ENCODE assay signal across 10 cellular contexts in the genomic region with DNA sequence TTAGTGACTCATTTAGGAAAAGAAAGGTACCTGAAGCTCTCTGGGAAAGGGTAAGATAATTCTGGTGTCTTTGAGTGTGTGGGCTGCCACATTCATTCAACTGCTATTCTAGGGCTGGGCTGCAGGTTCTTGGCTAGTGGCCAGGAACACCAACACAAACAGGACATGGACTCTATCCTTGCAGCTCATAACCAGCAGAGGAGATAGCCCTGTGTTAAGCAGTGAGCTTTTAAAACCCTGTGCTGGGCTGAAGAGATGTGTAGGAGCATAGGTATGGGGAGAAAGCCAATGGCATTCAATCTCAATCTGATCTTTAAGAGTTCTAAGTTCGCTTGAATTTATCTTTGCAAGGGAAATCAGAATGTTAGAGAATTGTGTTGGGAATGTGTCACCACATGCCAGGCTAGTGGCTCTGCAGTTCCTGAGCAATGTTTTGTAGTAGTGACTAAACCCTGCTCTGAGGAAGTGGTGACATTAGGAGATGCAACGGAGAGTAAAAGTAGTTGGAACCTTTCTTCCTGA. TPM values are rescaled to one million over a fixed set of nuclear protein-coding genes. Genes with fewer than 3 reads are reported as not detected.
DNase-seq lines count a peak whose midpoint lies in the region; ATAC-seq, FAIRE-seq and TF ChIP-seq lines count a peak whose summit lies in the region.
"Had no signal": no experiment of that assay in that cellular context is flagged by ENCODE, and none has a peak within 500 bp of the region (broad histone marks: within the 10 kb centered on the region; RNA-seq: fewer than 3 reads in every experiment).

No MANE protein-coding gene starts in this region.

- peaks cover 18% of the 10 kb centered on the region for H3K4me1 Mint-ChIP-seq in WTC11
- H3K4me1 Mint-ChIP-seq in activated CD8-positive, alpha-beta memory T cell treated with anti-CD3 and anti-CD28 coated beads, Interleukin-2, amount 10 ng/mL, durations not matched to agents 7 days and 5 days: peaks cover 9% of the 10 kb centered on the region

- peaks cover 21% of the 10 kb centered on the region for H3K4me1 ChIP-seq in A549
- H3K4me1 ChIP-seq in body of pancreas: peaks cover 5% of the 10 kb centered on the region
- peaks cover 0 to 8% (median 0%) of the 10 kb centered on the region in 4 donors for H3K4me1 ChIP-seq in right lobe of liver

- no peaks in the 10 kb centered on the region for H3K27me3 Mint-ChIP-seq in WTC11 (ENCODE audit: low read depth)
- H3K27me3 Mint-ChIP-seq in activated CD8-positive, alpha-beta memory T cell treated with anti-CD3 and anti-CD28 coated beads, Interleukin-2, amount 10 ng/mL, durations not matched to agents 7 days and 5 days: peaks cover 24% of the 10 kb centered on the region

- no peaks in the 10 kb centered on the region for H3K36me3 Mint-ChIP-seq in WTC11
- no peaks in the 10 kb centered on the region for H3K36me3 Mint-ChIP-seq in activated CD8-positive, alpha-beta memory T cell treated with anti-CD3 and anti-CD28 coated beads, Interleukin-2, amount 10 ng/mL, durations not matched to agents 7 days and 5 days

- WGBS in A549 (ENCODE audit: missing lambda C conversion rate): 52% methylated on average over 2 of the region's 2 CpGs
- WGBS in body of pancreas, 2 donors: 81 to 84% methylated on average over 2 of the region's 2 CpGs
- 27% methylated on average over 2 of the region's 2 CpGs for WGBS in right lobe of liver (ENCODE audit: insufficient coverage, low coverage, low lambda C conversion rate, missing lambda C conversion rate)

- no peak overlapping the region for H3K4me3 Mint-ChIP-seq in WTC11
- H3K4me3 Mint-ChIP-seq in activated CD8-positive, alpha-beta memory T cell treated with anti-CD3 and anti-CD28 coated beads, Interleukin-2, amount 10 ng/mL, durations not matched to agents 7 days and 5 days: no peak overlapping the region

- no peak for TF ChIP-seq EP300 in A549 (IDR thresholded peaks at IDR 0.05)

- no peaks in the 10 kb centered on the region for H3K9me3 ChIP-seq in A549
- no peaks in the 10 kb centered on the region for H3K9me3 ChIP-seq in body of pancreas
- no peaks in the 10 kb centered on the region for H3K9me3 ChIP-seq in right lobe of liver

- H3K4me2 ChIP-seq in A549: peak overlapping the region; percentile 38

- H3K27me3 ChIP-seq in body of pancreas (no peaks in the 10 kb centered on the region), right lobe of liver (no peaks in the 10 kb centered on the region)

- peak; percentile 68 to 74; a peak in 4 of 6 replicates for ATAC-seq in A549
- ATAC-seq in body of pancreas: peak; percentile 52
- peak; percentile 82 to 98 (median 96) for ATAC-seq in right lobe of liver
- no peak for ATAC-seq in WTC11
- ATAC-seq in activated CD8-positive, alpha-beta memory T cell treated with anti-CD3 and anti-CD28 coated beads, Interleukin-2, amount 10 ng/mL, durations not matched to agents 7 days and 5 days: no peak

- H3K4me3 ChIP-seq in A549 (no peak overlapping the region), body of pancreas (no peak overlapping the region), right lobe of liver (no peak overlapping the region)

- H3K27ac ChIP-seq in A549: peak overlapping the region; percentile 15 to 22; a peak in 1 of 6 replicates
- H3K27ac ChIP-seq in body of pancreas: no peak overlapping the region
- peak overlapping the region in 1 of 3 donors; percentile 1 for H3K27ac ChIP-seq in right lobe of liver

- POLR2A ChIA-PET in A549 (lab: Yijun Ruan, JAX): no interaction called here
- POLR2A ChIA-PET in WTC11 (lab: Charles Lee): no interaction called here

- no peaks in the 10 kb centered on the region for H3K9me3 Mint-ChIP-seq in WTC11
- H3K9me3 Mint-ChIP-seq in activated CD8-positive, alpha-beta memory T cell treated with anti-CD3 and anti-CD28 coated beads, Interleukin-2, amount 10 ng/mL, durations not matched to agents 7 days and 5 days (ENCODE audit: low read depth): no peaks in the 10 kb centered on the region

- H3K27ac Mint-ChIP-seq in WTC11: no peak overlapping the region
- no peak overlapping the region for H3K27ac Mint-ChIP-seq in activated CD8-positive, alpha-beta memory T cell treated with anti-CD3 and anti-CD28 coated beads, Interleukin-2, amount 10 ng/mL, durations not matched to agents 7 days and 5 days

- DNase-seq in A549 (ENCODE audit: low read depth in 1 of 2, low spot score in 1 of 2) (peak in 1 of 2 experiments; percentile 19), H54 (ENCODE audit: insufficient read length, low spot score) (no peak), body of pancreas (peak; percentile 39 to 69 (median 54)), right lobe of liver (peak; percentile 58 to 78 (median 60)), WTC11 (ENCODE audit: low spot score) (no peak), HuH-7 (ENCODE audit: low spot score) (no peak)
- no peak for DNase-seq in activated CD8-positive, alpha-beta memory T cell treated with anti-CD3 and anti-CD28 coated beads, Interleukin-2, amount 10 ng/mL, durations not matched to agents 7 days and 5 days
- DNase-seq in activated effector memory CD4-positive, alpha-beta T cell treated with anti-CD3 and anti-CD28 coated beads, Interleukin-2, amount 50 U/mL, for 16 hours: no peak
- DNase-seq: NCI-H446 had no signal

- intact Hi-C loops in body of pancreas (cut with DNase I) (no loop called here), right lobe of liver (cut with DNase I) (no loop called here)

- TF ChIP-seq RAD21 in A549 (conservative IDR thresholded peaks at IDR 0.05 in 1 of 2, IDR thresholded peaks at IDR 0.05 in 1 of 2): no peak

- FAIRE-seq in A549 (lab: Jason Lieb, UNC) (no peak), H54 (lab: Jason Lieb, UNC) (peak; percentile 86)
- FAIRE-seq: G401.6 had no signal

- H3K36me3 ChIP-seq in body of pancreas (replicated peaks in 1 of 2; ENCODE audit: insufficient read depth in 1 of 2, low read depth in 2 of 2): no peaks in the 10 kb centered on the region
- H3K36me3 ChIP-seq in right lobe of liver: no peaks in the 10 kb centered on the region

- TF ChIP-seq CTCF in A549 (IDR thresholded peaks at IDR 0.05): no peak
- no peak for TF ChIP-seq CTCF in body of pancreas (IDR thresholded peaks at IDR 0.05)
- TF ChIP-seq CTCF in right lobe of liver (IDR thresholded peaks at IDR 0.05): no peak
- TF ChIP-seq CTCF in WTC11 (IDR thresholded peaks at IDR 0.05): no peak

- TF ChIP-seq POLR2A in A549 (IDR thresholded peaks at IDR 0.05; ENCODE audit: low read length): no peak
- no peak for TF ChIP-seq POLR2A in H54 (IDR thresholded peaks at IDR 0.05; ENCODE audit: low read depth, low read length)
- TF ChIP-seq POLR2A in body of pancreas (IDR thresholded peaks at IDR 0.05): no peak
- no peak for TF ChIP-seq POLR2A in right lobe of liver (IDR thresholded peaks at IDR 0.05)

- CTCF ChIA-PET in A549 (lab: Yijun Ruan, JAX): interaction anchor here (1.1 kb wide), 1 partner anchor 142 kb away, joined by 3 read pairs; no protein-coding TSS in a partner anchor
- CTCF ChIA-PET in WTC11 (lab: Charles Lee): no interaction called here
- CTCF ChIA-PET in activated CD8-positive, alpha-beta memory T cell treated with anti-CD3 and anti-CD28 coated beads, Interleukin-2, amount 10 ng/mL, durations not matched to agents 7 days and 5 days (lab: Charles Lee): no interaction called here

TF ChIP-seq in A549, 52 proteins besides CTCF, POLR2A, EP300 and RAD21 (continues in another document):
- TF ChIP-seq RNF2 (IDR thresholded peaks at IDR 0.05; ENCODE audit: borderline replicate concordance, low read depth) (no peak), HOXA7 (CRISPR knock-in tag; IDR thresholded peaks at IDR 0.05) (no peak), ZSCAN20 (CRISPR knock-in tag; IDR thresholded peaks at IDR 0.05) (no peak), PHF8 (IDR thresholded peaks at IDR 0.05; ENCODE audit: borderline replicate concordance, low read depth) (no peak), CHD2 (IDR thresholded peaks at IDR 0.05; ENCODE audit: low read length, partially characterized antibody) (no peak), HDAC2 (IDR thresholded peaks at IDR 0.05) (no peak)
- TF ChIP-seq, protein P1, sequence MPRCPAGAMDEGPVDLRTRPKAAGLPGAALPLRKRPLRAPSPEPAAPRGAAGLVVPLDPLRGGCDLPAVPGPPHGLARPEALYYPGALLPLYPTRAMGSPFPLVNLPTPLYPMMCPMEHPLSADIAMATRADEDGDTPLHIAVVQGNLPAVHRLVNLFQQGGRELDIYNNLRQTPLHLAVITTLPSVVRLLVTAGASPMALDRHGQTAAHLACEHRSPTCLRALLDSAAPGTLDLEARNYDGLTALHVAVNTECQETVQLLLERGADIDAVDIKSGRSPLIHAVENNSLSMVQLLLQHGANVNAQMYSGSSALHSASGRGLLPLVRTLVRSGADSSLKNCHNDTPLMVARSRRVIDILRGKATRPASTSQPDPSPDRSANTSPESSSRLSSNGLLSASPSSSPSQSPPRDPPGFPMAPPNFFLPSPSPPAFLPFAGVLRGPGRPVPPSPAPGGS (IDR thresholded peaks at IDR 0.05): no peak

TF ChIP-seq in WTC11, 78 proteins besides CTCF, POLR2A, EP300 and RAD21 (continues in another document):
- TF ChIP-seq ZBTB21 (CRISPR knock-in tag; IDR thresholded peaks at IDR 0.05; ENCODE audit: borderline replicate concordance): no peak
- TF ChIP-seq MAX (CRISPR knock-in tag; IDR thresholded peaks at IDR 0.05): no peak
- TF ChIP-seq, protein P2, sequence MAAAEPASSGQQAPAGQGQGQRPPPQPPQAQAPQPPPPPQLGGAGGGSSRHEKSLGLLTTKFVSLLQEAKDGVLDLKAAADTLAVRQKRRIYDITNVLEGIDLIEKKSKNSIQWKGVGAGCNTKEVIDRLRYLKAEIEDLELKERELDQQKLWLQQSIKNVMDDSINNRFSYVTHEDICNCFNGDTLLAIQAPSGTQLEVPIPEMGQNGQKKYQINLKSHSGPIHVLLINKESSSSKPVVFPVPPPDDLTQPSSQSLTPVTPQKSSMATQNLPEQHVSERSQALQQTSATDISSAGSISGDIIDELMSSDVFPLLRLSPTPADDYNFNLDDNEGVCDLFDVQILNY (CRISPR knock-in tag; IDR thresholded peaks at IDR 0.05): no peak
- no peak for TF ChIP-seq CBFB (CRISPR knock-in tag; IDR thresholded peaks at IDR 0.05; ENCODE audit: low read depth)
- no peak for TF ChIP-seq TCF7 (CRISPR knock-in tag; IDR thresholded peaks at IDR 0.05; ENCODE audit: low read depth)
- no peak for TF ChIP-seq ATF1 (CRISPR knock-in tag; IDR thresholded peaks at IDR 0.05)
- no peak for TF ChIP-seq CREB1 (CRISPR knock-in tag; IDR thresholded peaks at IDR 0.05)

RNA-seq across cellular contexts. Expression of gene SGMS2, which starts 39.2 kb away (rescaled TPM):
- 22.6 and 24.1 TPM in 2 replicates for polyA plus RNA-seq in A549 (2011; rRNA removed)
- polyA plus RNA-seq in A549 (2012; cell fraction: cytosol; rRNA removed): 8.0 and 9.0 TPM in 2 replicates
- 9.1 and 9.4 TPM in 2 replicates for polyA plus RNA-seq in A549 (2012; cell fraction: nucleus; rRNA removed)
- 8.0 to 9.4 TPM (median 8.5 TPM) in 3 replicates for polyA plus RNA-seq in A549 (2017; fragmentation: RNase III; extraction: RNeasy Plus Mini Kit Qiagen cat#74134 plus additional on column Dnase treatment)
- 39.8 and 41.6 TPM in 2 replicates for polyA minus RNA-seq in A549 (2011; rRNA and poly(A)+ RNA removed)
- total RNA-seq in body of pancreas: 10 to 100 TPM; 32.2 to 36.9 TPM
- total RNA-seq in right lobe of liver: 10 to 100 TPM; 12.3 to 67.8 (median 29.3) TPM
- total RNA-seq in WTC11 (2021): 0.16 to 1.3 TPM (median 0.72 TPM) in 3 replicates
- under 1 TPM in 1 of 2 experiments, not detected in 1; 0.37 TPM for total RNA-seq in activated CD8-positive, alpha-beta memory T cell treated with anti-CD3 and anti-CD28 coated beads, Interleukin-2, amount 10 ng/mL, durations not matched to agents 7 days and 5 days

Comparison
In these comparisons a context has a peak if more than half of its experiments do, and no peak if none do; other contexts are left out.
1. ATAC-seq: peak in A549 (2 of 2), body of pancreas (single experiment) and right lobe of liver (4 of 4); none in WTC11 (single experiment) and activated CD8-positive, alpha-beta memory T cell treated with anti-CD3 and anti-CD28 coated beads, Interleukin-2, amount 10 ng/mL, durations not matched to agents 7 days and 5 days (single experiment).
2. DNase-seq: peak in body of pancreas (4 of 4) and right lobe of liver (3 of 3); none in H54 (single experiment), WTC11 (single experiment), activated CD8-positive, alpha-beta memory T cell treated with anti-CD3 and anti-CD28 coated beads, Interleukin-2, amount 10 ng/mL, durations not matched to agents 7 days and 5 days (single experiment), activated effector memory CD4-positive, alpha-beta T cell treated with anti-CD3 and anti-CD28 coated beads, Interleukin-2, amount 50 U/mL, for 16 hours (single experiment) and HuH-7 (single experiment).
3. H3K27ac ChIP-seq: peak in A549 (2 of 2); none in body of pancreas (0 of 4).